1 cellular context compared by ENCODE assay signal in the genomic region with DNA sequence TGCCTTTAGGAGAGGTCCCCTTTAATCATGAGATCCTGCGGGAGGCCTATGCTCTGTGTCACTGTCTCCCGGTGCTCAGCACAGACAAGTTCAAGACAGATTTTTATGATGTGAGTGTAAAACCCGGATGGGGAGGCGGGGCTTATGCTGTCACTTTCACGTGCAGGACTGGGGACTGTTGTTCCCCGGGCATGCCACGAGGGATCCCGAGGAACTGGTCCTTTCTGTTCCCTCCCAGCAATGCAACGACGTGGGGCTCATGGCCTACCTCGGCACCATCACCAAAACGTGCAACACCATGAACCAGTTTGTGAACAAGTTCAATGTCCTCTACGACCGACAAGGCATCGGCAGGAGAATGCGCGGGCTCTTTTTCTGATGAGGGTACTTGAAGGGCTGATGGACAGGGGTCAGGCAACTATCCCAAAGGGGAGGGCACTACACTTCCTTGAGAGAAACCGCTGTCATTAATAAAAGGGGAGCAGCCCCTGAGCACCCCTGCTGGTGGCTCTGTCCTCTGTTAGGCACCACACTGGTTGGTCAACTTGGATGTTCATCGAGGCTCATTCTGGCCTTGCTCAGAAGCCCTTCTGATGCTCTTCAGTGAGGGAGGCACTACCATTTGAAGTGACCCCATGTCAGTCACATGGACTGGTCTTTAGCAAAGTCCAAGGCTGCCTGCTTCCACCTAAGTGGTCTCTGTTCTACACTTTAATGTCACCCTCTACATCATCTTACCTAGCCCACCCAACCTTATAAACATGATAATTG.
TF ChIP-seq lines count a peak whose summit lies in the region.

No MANE protein-coding gene starts in this region.

TF ChIP-seq in K562, 482 proteins besides CTCF, POLR2A, EP300 and RAD21 (continued from another document):
- TF ChIP-seq RREB1 (CRISPR knock-in tag; IDR thresholded peaks at IDR 0.05) (no peak), ZNF133 (CRISPR knock-in tag; IDR thresholded peaks at IDR 0.05) (no peak), ZNF830 (CRISPR knock-in tag; IDR thresholded peaks at IDR 0.05) (no peak), RB1 (IDR thresholded peaks at IDR 0.05; ENCODE audit: low read depth) (no peak), MAFG (tag; conservative IDR thresholded peaks at IDR 0.05) (no peak), RCOR1 (IDR thresholded peaks at IDR 0.05; ENCODE audit: borderline replicate concordance in 1 of 2, low read depth in 2 of 2, low read length in 2 of 2) (no peak), KDM4B (IDR thresholded peaks at IDR 0.05; ENCODE audit: borderline replicate concordance in 2 of 2, low read depth in 1 of 2) (0 out of 4 replicates have a peak, but pooled peaks of 1 of the 2 experiments have one; percentile 26), ZMIZ1 (IDR thresholded peaks at IDR 0.05; ENCODE audit: low read depth in 2 of 2, low read length in 2 of 2) (0 out of 4 replicates have a peak, but pooled peaks of 1 of the 2 experiments have one; percentile 22), ELF2 (CRISPR knock-in tag; IDR thresholded peaks at IDR 0.05) (peak; percentile 54; the same call in 1 of the 2 replicates), POLR2AphosphoS5 (IDR thresholded peaks at IDR 0.05; ENCODE audit: control insufficient read depth, insufficient read depth, low read depth, low read length) (peak; percentile 93; the same call in 1 of the 2 replicates), BHLHE40 (IDR thresholded peaks at IDR 0.05; ENCODE audit: low read length) (peak; percentile 80), ZKSCAN8 (CRISPR knock-in tag; IDR thresholded peaks at IDR 0.05) (no peak), KLF10 (CRISPR knock-in tag; IDR thresholded peaks at IDR 0.05) (no peak), ILF3 (IDR thresholded peaks at IDR 0.05; ENCODE audit: borderline replicate concordance) (peak; percentile 72; the same call in 1 of the 2 replicates), ZNF41 (CRISPR knock-in tag; conservative IDR thresholded peaks at IDR 0.05) (no peak), MTA1 (IDR thresholded peaks at IDR 0.05; ENCODE audit: borderline replicate concordance) (no peak), CTBP1 (IDR thresholded peaks at IDR 0.05; ENCODE audit: borderline replicate concordance) (0 out of 2 replicates have a peak, but pooled peaks have one; percentile 23), E2F8 (IDR thresholded peaks at IDR 0.05; ENCODE audit: low read depth, partially characterized antibody) (peak; percentile 51), RFX7 (CRISPR knock-in tag; IDR thresholded peaks at IDR 0.05) (0 out of 2 replicates have a peak, but pooled peaks have one; percentile 38), NRF1 (conservative IDR thresholded peaks at IDR 0.05 in 1 of 2, IDR thresholded peaks at IDR 0.05 in 1 of 2) (no peak), ARID1B (IDR thresholded peaks at IDR 0.05) (no peak), EZH2 (IDR thresholded peaks at IDR 0.05; ENCODE audit: borderline replicate concordance, low read depth, low read length) (no peak), THRB (CRISPR knock-in tag; conservative IDR thresholded peaks at IDR 0.05) (peak; percentile 16; the same call in 1 of the 2 replicates), SNIP1 (IDR thresholded peaks at IDR 0.05; ENCODE audit: low read depth) (no peak), TARDBP (IDR thresholded peaks at IDR 0.05) (no peak), TFAP4 (CRISPR knock-in tag; IDR thresholded peaks at IDR 0.05; ENCODE audit: borderline replicate concordance) (no peak), HOXB6 (CRISPR knock-in tag; IDR thresholded peaks at IDR 0.05; ENCODE audit: borderline replicate concordance) (no peak), GATAD2B (IDR thresholded peaks at IDR 0.05; ENCODE audit: borderline replicate concordance) (no peak), ZBTB17 (CRISPR knock-in tag; IDR thresholded peaks at IDR 0.05) (no peak), IFI16 (CRISPR knock-in tag; IDR thresholded peaks at IDR 0.05) (no peak), TAF15 (IDR thresholded peaks at IDR 0.05; ENCODE audit: low read depth, low read length) (no peak), ZNF165 (CRISPR knock-in tag; IDR thresholded peaks at IDR 0.05; ENCODE audit: borderline replicate concordance) (no peak), HDAC2 (IDR thresholded peaks at IDR 0.05) (no peak), POLR2G (IDR thresholded peaks at IDR 0.05; ENCODE audit: low read depth, low read length) (peak; percentile 75), BACH1 (tag; IDR thresholded peaks at IDR 0.05) (no peak), ZNF217 (CRISPR knock-in tag; IDR thresholded peaks at IDR 0.05) (no peak), ZBTB7A (IDR thresholded peaks at IDR 0.05; ENCODE audit: borderline replicate concordance, control insufficient read depth, low read depth, low read length) (peak; percentile 4; the same call in 1 of the 2 replicates)
- TF ChIP-seq, protein P1, sequence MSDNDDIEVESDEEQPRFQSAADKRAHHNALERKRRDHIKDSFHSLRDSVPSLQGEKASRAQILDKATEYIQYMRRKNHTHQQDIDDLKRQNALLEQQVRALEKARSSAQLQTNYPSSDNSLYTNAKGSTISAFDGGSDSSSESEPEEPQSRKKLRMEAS (CRISPR knock-in tag; IDR thresholded peaks at IDR 0.05): peak; percentile 45
- TF ChIP-seq, protein P2, sequence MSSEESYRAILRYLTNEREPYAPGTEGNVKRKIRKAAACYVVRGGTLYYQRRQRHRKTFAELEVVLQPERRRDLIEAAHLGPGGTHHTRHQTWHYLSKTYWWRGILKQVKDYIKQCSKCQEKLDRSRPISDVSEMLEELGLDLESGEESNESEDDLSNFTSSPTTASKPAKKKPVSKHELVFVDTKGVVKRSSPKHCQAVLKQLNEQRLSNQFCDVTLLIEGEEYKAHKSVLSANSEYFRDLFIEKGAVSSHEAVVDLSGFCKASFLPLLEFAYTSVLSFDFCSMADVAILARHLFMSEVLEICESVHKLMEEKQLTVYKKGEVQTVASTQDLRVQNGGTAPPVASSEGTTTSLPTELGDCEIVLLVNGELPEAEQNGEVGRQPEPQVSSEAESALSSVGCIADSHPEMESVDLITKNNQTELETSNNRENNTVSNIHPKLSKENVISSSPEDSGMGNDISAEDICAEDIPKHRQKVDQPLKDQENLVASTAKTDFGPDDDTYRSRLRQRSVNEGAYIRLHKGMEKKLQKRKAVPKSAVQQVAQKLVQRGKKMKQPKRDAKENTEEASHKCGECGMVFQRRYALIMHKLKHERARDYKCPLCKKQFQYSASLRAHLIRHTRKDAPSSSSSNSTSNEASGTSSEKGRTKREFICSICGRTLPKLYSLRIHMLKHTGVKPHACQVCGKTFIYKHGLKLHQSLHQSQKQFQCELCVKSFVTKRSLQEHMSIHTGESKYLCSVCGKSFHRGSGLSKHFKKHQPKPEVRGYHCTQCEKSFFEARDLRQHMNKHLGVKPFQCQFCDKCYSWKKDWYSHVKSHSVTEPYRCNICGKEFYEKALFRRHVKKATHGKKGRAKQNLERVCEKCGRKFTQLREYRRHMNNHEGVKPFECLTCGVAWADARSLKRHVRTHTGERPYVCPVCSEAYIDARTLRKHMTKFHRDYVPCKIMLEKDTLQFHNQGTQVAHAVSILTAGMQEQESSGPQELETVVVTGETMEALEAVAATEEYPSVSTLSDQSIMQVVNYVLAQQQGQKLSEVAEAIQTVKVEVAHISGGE (CRISPR knock-in tag; IDR thresholded peaks at IDR 0.05): no peak
TF ChIP-seq in K562: peak in this region for 42.
